15 cellular contexts compared by ENCODE assay signal in the genomic region with DNA sequence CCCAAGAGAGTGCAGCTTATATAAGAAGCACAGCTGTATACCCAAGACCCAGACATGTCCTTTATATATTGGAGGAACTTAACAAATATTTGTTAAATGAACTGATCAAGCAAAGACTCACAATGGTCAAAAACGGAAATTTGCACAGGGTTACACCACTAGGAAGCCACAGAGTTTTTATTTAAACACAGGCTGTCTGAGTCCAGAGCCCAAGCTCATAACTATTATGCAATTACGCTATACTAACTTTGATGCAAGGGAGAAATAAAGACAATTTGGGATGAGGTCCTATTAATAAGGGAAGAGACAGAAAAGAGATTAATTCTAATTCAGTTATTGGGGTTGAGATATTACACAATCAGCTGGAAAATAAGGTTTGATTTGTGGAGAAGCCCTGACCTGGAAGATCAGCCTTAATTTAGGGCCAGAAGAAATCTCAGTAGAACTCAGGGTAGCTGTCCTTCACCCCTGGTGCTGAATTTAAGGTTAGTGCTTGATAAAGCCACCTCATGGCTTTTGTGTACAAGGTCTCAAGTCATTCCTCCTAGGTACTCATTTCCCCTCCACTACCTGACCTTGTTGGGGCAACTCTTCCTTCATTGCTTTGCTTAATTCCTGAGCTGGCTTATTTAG. TPM values are rescaled to one million over a fixed set of nuclear protein-coding genes. Genes with fewer than 3 reads are reported as not detected.
DNase-seq lines count a peak whose midpoint lies in the region; ATAC-seq and TF ChIP-seq lines count a peak whose summit lies in the region.
"Had no signal": no experiment of that assay in that cellular context is flagged by ENCODE, and none has a peak within 500 bp of the region (broad histone marks: within the 10 kb centered on the region; RNA-seq: fewer than 3 reads in every experiment).

No MANE protein-coding gene starts in this region.

- ATAC-seq in PC-3 (no peak), left colon (no peak)
- ATAC-seq: stimulated activated naive CD8-positive, alpha-beta T cell treated with anti-CD3 and anti-CD28 coated beads, Interleukin-15, amount 100 ng/mL, for 72 hours had no signal

- H3K27ac ChIP-seq in PC-3 (ENCODE audit: low read length) = no peak overlapping the region
- H3K27ac ChIP-seq in endodermal cell (ENCODE audit: low read depth, low read length) = no peak overlapping the region
- H3K27ac ChIP-seq: BLaER1 had no signal

- no peaks in the 10 kb centered on the region for H3K79me2 ChIP-seq in PC-3 (ENCODE audit: low read length)

- H3K9me3 Mint-ChIP-seq in endodermal cell = no peaks in the 10 kb centered on the region
- H3K9me3 Mint-ChIP-seq: activated naive CD4-positive, alpha-beta T cell treated with anti-CD3 and anti-CD28 coated beads, Interleukin-2, amount 50 U/mL, for 24 hours; stimulated activated naive CD8-positive, alpha-beta T cell treated with anti-CD3 and anti-CD28 coated beads, Interleukin-15, amount 100 ng/mL, for 72 hours had no signal

- no peak overlapping the region for H3K9ac ChIP-seq in PC-3 (ENCODE audit: low read length)
- H3K9ac ChIP-seq in endodermal cell (ENCODE audit: extremely low read depth, low read length, poor library complexity, severe bottlenecking) = no peak overlapping the region
- H3K9ac ChIP-seq: BLaER1 had no signal

- H3K4me3 ChIP-seq in GM12865 (ENCODE audit: low read depth, low read length) (no peak overlapping the region), PC-3 (ENCODE audit: low read length) (no peak overlapping the region), endodermal cell (ENCODE audit: low read length) (no peak overlapping the region)
- H3K4me3 ChIP-seq: BLaER1 had no signal

- DNase-seq in A172 (ENCODE audit: low spot score) (peak; percentile 10), GM12865 (ENCODE audit: low read depth) (peak; percentile 19), PC-3 (peak; percentile 32), endodermal cell (peak; percentile 74), retina (no peak), NCI-H69 (lab: John Stamatoyannopoulos, UW) (no peak), midbrain (lab: John Stamatoyannopoulos, UW) (no peak), left colon (no peak)
- DNase-seq: NCI-H146; stimulated activated naive CD8-positive, alpha-beta T cell treated with anti-CD3 and anti-CD28 coated beads, Interleukin-15, amount 100 ng/mL, for 72 hours had no signal

- peaks cover 20% of the 10 kb centered on the region for H3K27me3 Mint-ChIP-seq in endodermal cell (ENCODE audit: insufficient read depth)

- no peak overlapping the region for H2AFZ ChIP-seq in PC-3 (ENCODE audit: low read length)

- H3K4me1 Mint-ChIP-seq in endodermal cell = no peaks in the 10 kb centered on the region
- H3K4me1 Mint-ChIP-seq: activated naive CD4-positive, alpha-beta T cell treated with anti-CD3 and anti-CD28 coated beads, Interleukin-2, amount 50 U/mL, for 24 hours; stimulated activated naive CD8-positive, alpha-beta T cell treated with anti-CD3 and anti-CD28 coated beads, Interleukin-15, amount 100 ng/mL, for 72 hours had no signal

- no peak overlapping the region for H3K4me3 Mint-ChIP-seq in endodermal cell
- H3K4me3 Mint-ChIP-seq: activated naive CD4-positive, alpha-beta T cell treated with anti-CD3 and anti-CD28 coated beads, Interleukin-2, amount 50 U/mL, for 24 hours; stimulated activated naive CD8-positive, alpha-beta T cell treated with anti-CD3 and anti-CD28 coated beads, Interleukin-15, amount 100 ng/mL, for 72 hours had no signal

- intact Hi-C loops in PC-3 (cut with micrococcal nuclease) (no loop called here), left colon (cut with DNase I, micrococcal nuclease) (loop anchor here in 1 of 2 donors (10.0 kb wide), 1 partner anchor 161 kb away; a partner anchor contains a TSS)

- TF ChIP-seq CTCF in GM12865 (IDR thresholded peaks at IDR 0.05; ENCODE audit: insufficient read depth, low read depth, low read length, missing control alignments) (no peak), PC-3 (conservative IDR thresholded peaks at IDR 0.05; ENCODE audit: low read depth, low read length) (no peak), endodermal cell (conservative IDR thresholded peaks at IDR 0.05) (no peak)

- BruUV-seq in PC-3 (replicated peaks; lab: Mats Ljungman, UMichigan) = no TSS peak

- H3K27ac Mint-ChIP-seq in endodermal cell = no peak overlapping the region
- H3K27ac Mint-ChIP-seq: activated naive CD4-positive, alpha-beta T cell treated with anti-CD3 and anti-CD28 coated beads, Interleukin-2, amount 50 U/mL, for 24 hours; stimulated activated naive CD8-positive, alpha-beta T cell treated with anti-CD3 and anti-CD28 coated beads, Interleukin-15, amount 100 ng/mL, for 72 hours had no signal

- WGBS in endodermal cell (ENCODE audit: insufficient coverage in 1 of 2, insufficient read length in 1 of 2), 2 experiments = 50 to 56% methylated on average over 2 of the region's 2 CpGs

- H3K9me2 ChIP-seq in PC-3 (replicated peaks; ENCODE audit: low read length) = no peaks in the 10 kb centered on the region

- H4K20me1 ChIP-seq in PC-3 (ENCODE audit: low read length) = no peaks in the 10 kb centered on the region
- H4K20me1 ChIP-seq: BLaER1 had no signal

- H3K36me3 ChIP-seq in PC-3 (ENCODE audit: low read depth, low read length) = no peaks in the 10 kb centered on the region
- no peaks in the 10 kb centered on the region for H3K36me3 ChIP-seq in endodermal cell (ENCODE audit: control insufficient read depth, insufficient read depth, low read length)
- H3K36me3 ChIP-seq: BLaER1 had no signal

- H3K4me2 ChIP-seq in PC-3 (ENCODE audit: low read length) = no peak overlapping the region
- H3K4me2 ChIP-seq: BLaER1 had no signal

- POLR2A ChIA-PET in PC-3 (lab: Charles Lee; ENCODE audit: unreplicated experiment) = no interaction called here

- no peaks in the 10 kb centered on the region for H3K4me1 ChIP-seq in PC-3 (ENCODE audit: insufficient read depth, low read length)
- H3K4me1 ChIP-seq in endodermal cell (ENCODE audit: control insufficient read depth, insufficient read depth, low read length) = no peaks in the 10 kb centered on the region
- H3K4me1 ChIP-seq: BLaER1 had no signal

- H3F3A ChIP-seq in PC-3 (ENCODE audit: low read length, unreplicated experiment) = no peaks in the 10 kb centered on the region

- CTCF ChIA-PET in PC-3 (lab: Charles Lee) = interaction anchor here (0.6 kb wide), 1 partner anchor 223 kb away, joined by 3 read pairs; no protein-coding TSS in a partner anchor

- no peaks in the 10 kb centered on the region for H3K36me3 Mint-ChIP-seq in endodermal cell (ENCODE audit: low read depth)
- H3K36me3 Mint-ChIP-seq: activated naive CD4-positive, alpha-beta T cell treated with anti-CD3 and anti-CD28 coated beads, Interleukin-2, amount 50 U/mL, for 24 hours had no signal

- H3K27me3 ChIP-seq in PC-3 (ENCODE audit: low read length) = no peaks in the 10 kb centered on the region
- H3K27me3 ChIP-seq in endodermal cell (ENCODE audit: control insufficient read depth, insufficient read depth, low read length, poor library complexity, severe bottlenecking) = peaks cover 29% of the 10 kb centered on the region
- H3K27me3 ChIP-seq: BLaER1 had no signal

- H3K9me3 ChIP-seq in PC-3 (ENCODE audit: low read length) (no peaks in the 10 kb centered on the region), endodermal cell (ENCODE audit: control insufficient read depth, low read length) (no peaks in the 10 kb centered on the region)
- H3K9me3 ChIP-seq: BLaER1 had no signal

RNA-seq across cellular contexts. Expression of a gene that starts 10.5 kb away (rescaled TPM):
- 0.12 TPM in 1 of 2 replicates, not detected in the other for total RNA-seq in A172 (2014; rRNA removed; shearing (Covaris generic))
- total RNA-seq in PC-3 (2014; rRNA removed) (0.52 and 0.58 TPM in 2 replicates), endodermal cell (10 to 100 TPM; 21.1 to 31.7 TPM), left colon (1 to 10 TPM; 2.2 to 8.5 TPM)
- 20.5 TPM for polyA plus RNA-seq in endodermal cell (2013, experiment 1 of 2)
- polyA plus RNA-seq in endodermal cell (2013, experiment 2 of 2) = 18.4 TPM
- total RNA-seq: HT1080 had no signal

RNA-seq across cellular contexts. Expression of a gene that starts 26.6 kb away (rescaled TPM):
- total RNA-seq in A172 (2014; rRNA removed; shearing (Covaris generic)) = not detected in 2 replicates
- not detected in 2 replicates for total RNA-seq in PC-3 (2014; rRNA removed)
- not detected for total RNA-seq in endodermal cell
- polyA plus RNA-seq in endodermal cell (2013, experiment 1 of 2) = 0.36 TPM
- 0.25 TPM for polyA plus RNA-seq in endodermal cell (2013, experiment 2 of 2)
- not detected for total RNA-seq in left colon
- total RNA-seq: cerebellum, HT1080, renal cortical epithelial cell had no signal

Comparison
In these comparisons a context has a peak if more than half of its experiments do, and no peak if none do; other contexts are left out.
1. DNase-seq: peak in A172 (single experiment), GM12865 (single experiment), PC-3 (single experiment) and endodermal cell (single experiment); none in retina (single experiment), NCI-H69 (single experiment), midbrain (single experiment) and left colon (0 of 2).